In the genomic region with DNA sequence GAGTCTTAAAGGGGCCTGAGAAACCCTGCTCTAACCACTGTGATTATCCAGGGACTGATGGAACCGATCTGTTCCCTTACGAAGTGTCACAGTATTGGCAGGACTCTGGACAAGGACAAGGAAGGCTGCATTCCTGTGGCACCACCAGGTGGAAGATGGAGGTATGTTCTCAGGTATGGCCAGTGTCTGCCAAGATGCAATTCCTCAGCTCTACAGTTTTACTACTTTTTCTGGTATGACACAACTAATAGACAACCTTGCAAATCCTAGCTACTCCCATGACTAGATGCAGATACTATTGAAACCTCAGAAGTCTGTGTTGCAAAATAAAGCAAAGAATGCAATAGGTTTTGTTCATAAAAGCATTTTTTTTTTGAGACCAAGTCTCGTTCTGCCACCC, we compare ENCODE assay signal across 10 cellular contexts. TPM values are rescaled to one million over a fixed set of nuclear protein-coding genes. Genes with fewer than 3 reads are reported as not detected.
DNase-seq lines count a peak whose midpoint lies in the region; ATAC-seq and TF ChIP-seq lines count a peak whose summit lies in the region.
"Had no signal": no experiment of that assay in that cellular context is flagged by ENCODE, and none has a peak within 500 bp of the region (broad histone marks: within the 10 kb centered on the region; RNA-seq: fewer than 3 reads in every experiment).

No MANE protein-coding gene starts in this region.

- H3K4me3 ChIP-seq in Panc1 (ENCODE audit: low read depth in 2 of 2, low read length in 2 of 2) (no peak overlapping the region), stomach (no peak overlapping the region)

- BruUV-seq in Panc1 (replicated peaks; lab: Mats Ljungman, UMichigan) = no TSS peak

- H3K9me3 Mint-ChIP-seq in activated CD8-positive, alpha-beta memory T cell treated with anti-CD3 and anti-CD28 coated beads, Interleukin-2, amount 10 ng/mL, durations not matched to agents 7 days and 5 days (ENCODE audit: low read depth) = no peaks in the 10 kb centered on the region
- H3K9me3 Mint-ChIP-seq: activated T-helper 1 cell treated with anti-CD3 and anti-CD28 coated beads, Interleukin-12 subunit alpha, Interleukin-12 subunit beta, Interleukin-2, Interleukin-4 antibody, amounts not matched to agents 30 ng/mL and 10 ng/mL and 1 ng/mL, durations not matched to agents 14 hours and 24 hours and 36 hours had no signal

- H3K36me3 ChIP-seq in Panc1 (ENCODE audit: control insufficient read depth, insufficient read depth, low read length) (no peaks in the 10 kb centered on the region), stomach (peaks cover 3 to 15% (median 7%) of the 10 kb centered on the region in 4 donors)

- CTCF ChIA-PET in activated CD8-positive, alpha-beta memory T cell treated with anti-CD3 and anti-CD28 coated beads, Interleukin-2, amount 10 ng/mL, durations not matched to agents 7 days and 5 days (lab: Charles Lee) = no interaction called here
- CTCF ChIA-PET in Panc1 (lab: Charles Lee) = no interaction called here

- H3K4me1 ChIP-seq in Panc1 (ENCODE audit: control insufficient read depth, insufficient read depth, low read length) = peaks cover 52% of the 10 kb centered on the region
- peaks cover 0 to 14% (median 8%) of the 10 kb centered on the region in 4 donors for H3K4me1 ChIP-seq in stomach

- WGBS in stomach, 5 donors = 33 to 76% (median 52%) methylated on average over 3 of the region's 3 CpGs

- POLR2A ChIA-PET in Panc1 (lab: Charles Lee) = no interaction called here

- H3K27me3 Mint-ChIP-seq in activated CD8-positive, alpha-beta memory T cell treated with anti-CD3 and anti-CD28 coated beads, Interleukin-2, amount 10 ng/mL, durations not matched to agents 7 days and 5 days = peaks cover 41% of the 10 kb centered on the region

- intact Hi-C loops in Panc1 (cut with micrococcal nuclease; ENCODE audit: unreplicated experiment) = no loop called here
- intact Hi-C loops in stomach (cut with DNase I; ENCODE audit: low total_unique reads) = no loop called here

- no peaks in the 10 kb centered on the region for H3K4me1 Mint-ChIP-seq in activated CD8-positive, alpha-beta memory T cell treated with anti-CD3 and anti-CD28 coated beads, Interleukin-2, amount 10 ng/mL, durations not matched to agents 7 days and 5 days

- no peak overlapping the region for H3K4me3 Mint-ChIP-seq in activated CD8-positive, alpha-beta memory T cell treated with anti-CD3 and anti-CD28 coated beads, Interleukin-2, amount 10 ng/mL, durations not matched to agents 7 days and 5 days
- H3K4me3 Mint-ChIP-seq: activated T-helper 1 cell treated with anti-CD3 and anti-CD28 coated beads, Interleukin-12 subunit alpha, Interleukin-12 subunit beta, Interleukin-2, Interleukin-4 antibody, amounts not matched to agents 30 ng/mL and 10 ng/mL and 1 ng/mL, durations not matched to agents 14 hours and 24 hours and 36 hours had no signal

- H3K27ac ChIP-seq in Panc1 (ENCODE audit: low read length) (no peak overlapping the region), stomach (no peak overlapping the region)

- TF ChIP-seq EP300 in stomach (IDR thresholded peaks at IDR 0.05) = no peak

- TF ChIP-seq CTCF in Panc1 (IDR thresholded peaks at IDR 0.05) (no peak), stomach (IDR thresholded peaks at IDR 0.05) (peak in 4 of 7 experiments; percentile 32 to 66 (median 46))

- ATAC-seq in activated CD8-positive, alpha-beta memory T cell treated with anti-CD3 and anti-CD28 coated beads, Interleukin-2, amount 10 ng/mL, durations not matched to agents 7 days and 5 days = peak; percentile 39
- ATAC-seq in Panc1 (peak; percentile 53), HG02610 (IDR thresholded peaks at IDR 0.05; ENCODE audit: unreplicated experiment) (no peak)

- in situ Hi-C loops in Panc1 (cut with HindIII; ENCODE audit: low pct_unique_long_range_greater_than_20kb, low sequenced_read_pairs) = no loop called here

- DNase-seq in activated CD8-positive, alpha-beta memory T cell treated with anti-CD3 and anti-CD28 coated beads, Interleukin-2, amount 10 ng/mL, durations not matched to agents 7 days and 5 days = no peak
- no peak for DNase-seq in activated CD8-positive, alpha-beta memory T cell treated with anti-CD3 and anti-CD28 coated beads, Interleukin-2, amount 50 U/mL, for 48 hours
- DNase-seq in Panc1 (ENCODE audit: low read depth, low spot score) = no peak
- peak; percentile 54 for DNase-seq in iris pigment epithelial cell (ENCODE audit: low read depth)
- DNase-seq in stomach = peak; percentile 73
- DNase-seq in activated naive CD4-positive, alpha-beta T cell treated with anti-CD3 and anti-CD28 coated beads, Interleukin-2, amount 50 U/mL, for 16 hours = no peak
- DNase-seq in nucleus accumbens (lab: John Stamatoyannopoulos, UW) = no peak
- DNase-seq: T-helper 2 cell had no signal

- no peak overlapping the region for H3K27ac Mint-ChIP-seq in activated CD8-positive, alpha-beta memory T cell treated with anti-CD3 and anti-CD28 coated beads, Interleukin-2, amount 10 ng/mL, durations not matched to agents 7 days and 5 days
- H3K27ac Mint-ChIP-seq: activated T-helper 1 cell treated with anti-CD3 and anti-CD28 coated beads, Interleukin-12 subunit alpha, Interleukin-12 subunit beta, Interleukin-2, Interleukin-4 antibody, amounts not matched to agents 30 ng/mL and 10 ng/mL and 1 ng/mL, durations not matched to agents 14 hours and 24 hours and 36 hours had no signal

- no peaks in the 10 kb centered on the region for H3K36me3 Mint-ChIP-seq in activated CD8-positive, alpha-beta memory T cell treated with anti-CD3 and anti-CD28 coated beads, Interleukin-2, amount 10 ng/mL, durations not matched to agents 7 days and 5 days

- TF ChIP-seq POLR2A in stomach (IDR thresholded peaks at IDR 0.05) = no peak

- H3K9me3 ChIP-seq in Panc1 (ENCODE audit: control insufficient read depth, insufficient read depth, low read depth, low read length) (no peaks in the 10 kb centered on the region), stomach (no peaks in the 10 kb centered on the region)

- H3K27me3 ChIP-seq in Panc1 (ENCODE audit: control insufficient read depth, insufficient read depth, low read length) (no peaks in the 10 kb centered on the region), stomach (no peaks in the 10 kb centered on the region)

RNA-seq across cellular contexts. Expression of gene RAB31, which starts 14.6 kb away (rescaled TPM):
- total RNA-seq in activated CD8-positive, alpha-beta memory T cell treated with anti-CD3 and anti-CD28 coated beads, Interleukin-2, amount 10 ng/mL, durations not matched to agents 7 days and 5 days = not detected
- total RNA-seq in Panc1 (2021; ENCODE audit: unreplicated experiment) (118 TPM), stomach (10 to 100 TPM; 10.1 to 65.5 (median 47.8) TPM)
- polyA plus RNA-seq in Panc1 (2012; ENCODE audit: insufficient read length) = 112 TPM
- 10 to 100 TPM; 20.4 to 52.2 (median 25.8) TPM for polyA plus RNA-seq in stomach

Comparison
In these comparisons a context has a peak if more than half of its experiments do, and no peak if none do; other contexts are left out.
1. DNase-seq: peak in iris pigment epithelial cell (single experiment) and stomach (single experiment); none in activated CD8-positive, alpha-beta memory T cell treated with anti-CD3 and anti-CD28 coated beads, Interleukin-2, amount 10 ng/mL, durations not matched to agents 7 days and 5 days (single experiment), activated CD8-positive, alpha-beta memory T cell treated with anti-CD3 and anti-CD28 coated beads, Interleukin-2, amount 50 U/mL, for 48 hours (single experiment), Panc1 (single experiment), activated naive CD4-positive, alpha-beta T cell treated with anti-CD3 and anti-CD28 coated beads, Interleukin-2, amount 50 U/mL, for 16 hours (single experiment) and nucleus accumbens (0 of 56).
2. RNA of gene RAB31, which starts 14.6 kb away (total RNA-seq): 118 TPM in Panc1 (single experiment) and 10.1 to 65.5 TPM in stomach; not detected in activated CD8-positive, alpha-beta memory T cell treated with anti-CD3 and anti-CD28 coated beads, Interleukin-2, amount 10 ng/mL, durations not matched to agents 7 days and 5 days; every median in the first group is over 4 times any median in the second.